In the genomic region with DNA sequence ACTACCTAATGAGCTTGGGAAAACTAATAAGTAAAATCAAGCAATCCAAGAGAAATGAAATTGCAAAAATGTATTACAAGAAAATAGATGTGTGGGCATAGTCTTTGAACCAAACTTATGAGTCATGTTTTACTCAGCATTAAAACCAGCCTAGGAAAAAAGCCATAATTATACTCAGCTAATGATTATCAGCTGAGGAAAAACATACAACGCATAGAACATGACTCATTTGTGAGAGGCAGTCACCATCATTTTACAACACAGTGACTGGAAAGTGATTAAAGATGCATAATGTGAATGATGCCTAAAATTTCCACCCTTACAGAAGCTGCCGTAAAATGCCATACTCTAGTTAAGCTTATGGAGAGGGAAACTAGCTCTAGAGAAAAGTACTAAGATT, we compare ENCODE assay signal across 15 cellular contexts.
DNase-seq lines count a peak whose midpoint lies in the region; ATAC-seq and TF ChIP-seq lines count a peak whose summit lies in the region.
"Had no signal": no experiment of that assay in that cellular context is flagged by ENCODE, and none has a peak within 500 bp of the region (broad histone marks: within the 10 kb centered on the region; RNA-seq: fewer than 3 reads in every experiment).

No MANE protein-coding gene starts in this region.

- BruUV-seq in Panc1 (replicated peaks; lab: Mats Ljungman, UMichigan) = no TSS peak

- H2AFZ ChIP-seq in fibroblast of lung (ENCODE audit: low read length) = no peak overlapping the region

- no peaks in the 10 kb centered on the region for H3K27me3 ChIP-seq in Panc1 (ENCODE audit: control insufficient read depth, insufficient read depth, low read length)
- H3K27me3 ChIP-seq in fibroblast of lung (ENCODE audit: control insufficient read depth, insufficient read depth, low read length) = no peaks in the 10 kb centered on the region
- H3K27me3 ChIP-seq: BLaER1, neutrophil, vagina had no signal

- CTCF ChIA-PET in Panc1 (lab: Charles Lee) = no interaction called here

- H3K4me3 Mint-ChIP-seq in natural killer cell treated with Interleukin-12 subunit alpha and Interleukin-12 subunit beta and Interleukin-15 and Interleukin-18, amount 100 ng/mL, for 72 hours = peak overlapping the region; percentile 67
- no peak overlapping the region for H3K4me3 Mint-ChIP-seq in natural killer cell

- H3K9me3 ChIP-seq in Panc1 (ENCODE audit: control insufficient read depth, insufficient read depth, low read depth, low read length) (no peaks in the 10 kb centered on the region), fibroblast of lung (ENCODE audit: control insufficient read depth, insufficient read depth, low read depth, low read length) (no peaks in the 10 kb centered on the region)
- H3K9me3 ChIP-seq: BLaER1, neutrophil, vagina had no signal

- peak overlapping the region; percentile 73 to 85 for H3K27ac Mint-ChIP-seq in natural killer cell treated with Interleukin-12 subunit alpha and Interleukin-12 subunit beta and Interleukin-15 and Interleukin-18, amount 100 ng/mL, for 72 hours
- no peak overlapping the region for H3K27ac Mint-ChIP-seq in natural killer cell

- H3K9me3 Mint-ChIP-seq in natural killer cell treated with Interleukin-12 subunit alpha and Interleukin-12 subunit beta and Interleukin-15 and Interleukin-18, amount 100 ng/mL, for 72 hours = peaks cover 3% of the 10 kb centered on the region
- peaks cover 0 to 2% of the 10 kb centered on the region in 2 donors for H3K9me3 Mint-ChIP-seq in natural killer cell

- no peak overlapping the region for H3K27ac ChIP-seq in Panc1 (ENCODE audit: low read length)
- no peak overlapping the region for H3K27ac ChIP-seq in fibroblast of lung (ENCODE audit: insufficient read depth, low read length)
- H3K27ac ChIP-seq: BLaER1, HL-60, neutrophil, vagina had no signal

- H3K4me1 ChIP-seq in Panc1 (ENCODE audit: control insufficient read depth, insufficient read depth, low read length) = no peaks in the 10 kb centered on the region
- no peaks in the 10 kb centered on the region for H3K4me1 ChIP-seq in fibroblast of lung (ENCODE audit: control insufficient read depth, extremely low read depth, insufficient read depth, low read length)
- H3K4me1 ChIP-seq: BLaER1, vagina had no signal

- H3K4me2 ChIP-seq in fibroblast of lung (ENCODE audit: extremely low read depth, insufficient read depth, low read length) = no peak overlapping the region
- H3K4me2 ChIP-seq: BLaER1 had no signal

- H3K4me3 ChIP-seq in Panc1 (ENCODE audit: low read depth in 2 of 2, low read length in 2 of 2) (no peak overlapping the region), fibroblast of lung (replicated peaks in 1 of 4; ENCODE audit: control extremely low read depth in 1 of 4, insufficient read depth in 1 of 4, low read depth in 3 of 4, low read length in 4 of 4) (no peak overlapping the region)
- H3K4me3 ChIP-seq: BLaER1, vagina had no signal

- H4K20me1 ChIP-seq in fibroblast of lung (ENCODE audit: control insufficient read depth, extremely low read depth, insufficient read depth, low read length) = no peaks in the 10 kb centered on the region
- H4K20me1 ChIP-seq: BLaER1 had no signal

- TF ChIP-seq CTCF in natural killer cell (IDR thresholded peaks at IDR 0.05) (no peak), Panc1 (IDR thresholded peaks at IDR 0.05) (no peak), fibroblast of lung (conservative IDR thresholded peaks at IDR 0.05 in 1 of 2, IDR thresholded peaks at IDR 0.05 in 1 of 2; ENCODE audit: low read depth in 1 of 2, low read length in 2 of 2) (no peak)

- POLR2A ChIA-PET in Panc1 (lab: Charles Lee) = no interaction called here

- no peak for DNase-seq in natural killer cell treated with Interleukin-12 subunit alpha and Interleukin-12 subunit beta and Interleukin-15 and Interleukin-18, amount 100 ng/mL, for 72 hours (ENCODE audit: low spot score)
- DNase-seq in natural killer cell = no peak
- DNase-seq in Panc1 (ENCODE audit: low read depth, low spot score) = peak; percentile 22
- DNase-seq in fibroblast of lung (ENCODE audit: low read depth in 2 of 2) = peak; percentile 41 to 65
- no peak for DNase-seq in activated gamma-delta T cell treated with Interleukin-2 at 50 U/mL for 16 hours
- DNase-seq in NCI-H2081 treated with DMSO at 0.1 percent for 48 hours (lab: John Stamatoyannopoulos, UW) = no peak
- DNase-seq in activated effector memory CD4-positive, alpha-beta T cell treated with Interleukin-2 at 50 U/mL for 16 hours = no peak
- no peak for DNase-seq in stimulated activated CD4-positive, alpha-beta T cell treated with anti-CD3 and anti-CD28 coated beads, Interleukin-4, amount 100 ng/mL, for 4 hours
- DNase-seq: amniotic stem cell; NCI-H1092; stimulated activated CD4-positive, alpha-beta T cell treated with anti-CD3 and anti-CD28 coated beads, Interleukin-15, amount 100 ng/mL, for 24 hours had no signal

- H3K36me3 Mint-ChIP-seq in natural killer cell treated with Interleukin-12 subunit alpha and Interleukin-12 subunit beta and Interleukin-15 and Interleukin-18, amount 100 ng/mL, for 72 hours = peaks cover 22% of the 10 kb centered on the region
- H3K36me3 Mint-ChIP-seq in natural killer cell = peaks cover 6% of the 10 kb centered on the region

- ATAC-seq in natural killer cell treated with Interleukin-12 subunit alpha and Interleukin-12 subunit beta and Interleukin-15 and Interleukin-18, amount 100 ng/mL, for 72 hours = peak; percentile 72 to 75
- ATAC-seq in natural killer cell = no peak
- no peak for ATAC-seq in Panc1

- H3K36me3 ChIP-seq in Panc1 (ENCODE audit: control insufficient read depth, insufficient read depth, low read length) (no peaks in the 10 kb centered on the region), fibroblast of lung (ENCODE audit: control insufficient read depth, insufficient read depth, low read length) (no peaks in the 10 kb centered on the region)
- H3K36me3 ChIP-seq: BLaER1, neutrophil, vagina had no signal

- in situ Hi-C loops in Panc1 (cut with HindIII; ENCODE audit: low pct_unique_long_range_greater_than_20kb, low sequenced_read_pairs) = no loop called here

- peaks cover 0 to 2% of the 10 kb centered on the region in 2 donors for H3K27me3 Mint-ChIP-seq in natural killer cell treated with Interleukin-12 subunit alpha and Interleukin-12 subunit beta and Interleukin-15 and Interleukin-18, amount 100 ng/mL, for 72 hours
- peaks cover 14 to 20% of the 10 kb centered on the region in 2 donors for H3K27me3 Mint-ChIP-seq in natural killer cell (ENCODE audit: low read depth in 2 of 2)

- no peak overlapping the region for H3K9ac ChIP-seq in fibroblast of lung (ENCODE audit: insufficient read depth, low read length)
- H3K9ac ChIP-seq: BLaER1 had no signal

- H3K79me2 ChIP-seq in fibroblast of lung (ENCODE audit: control insufficient read depth, insufficient read depth, low read length) = no peaks in the 10 kb centered on the region

- peaks cover 37 to 47% of the 10 kb centered on the region in 2 donors for H3K4me1 Mint-ChIP-seq in natural killer cell treated with Interleukin-12 subunit alpha and Interleukin-12 subunit beta and Interleukin-15 and Interleukin-18, amount 100 ng/mL, for 72 hours (ENCODE audit: low read depth in 2 of 2)
- no peaks in the 10 kb centered on the region for H3K4me1 Mint-ChIP-seq in natural killer cell

- intact Hi-C loops in natural killer cell (cut with micrococcal nuclease) = no loop called here
- intact Hi-C loops in Panc1 (cut with micrococcal nuclease; ENCODE audit: unreplicated experiment) = no loop called here

Comparison
In these comparisons a context has a peak if more than half of its experiments do, and no peak if none do; other contexts are left out.
1. ATAC-seq: peak in natural killer cell treated with Interleukin-12 subunit alpha and Interleukin-12 subunit beta and Interleukin-15 and Interleukin-18, amount 100 ng/mL, for 72 hours (2 of 2); none in natural killer cell (0 of 3) and Panc1 (single experiment).
2. H3K27ac Mint-ChIP-seq: peak in natural killer cell treated with Interleukin-12 subunit alpha and Interleukin-12 subunit beta and Interleukin-15 and Interleukin-18, amount 100 ng/mL, for 72 hours (2 of 2); none in natural killer cell (0 of 2).
3. DNase-seq: peak in Panc1 (single experiment) and fibroblast of lung (2 of 2); none in natural killer cell treated with Interleukin-12 subunit alpha and Interleukin-12 subunit beta and Interleukin-15 and Interleukin-18, amount 100 ng/mL, for 72 hours (single experiment), natural killer cell (single experiment), activated gamma-delta T cell treated with Interleukin-2 at 50 U/mL for 16 hours (single experiment), NCI-H2081 treated with DMSO at 0.1 percent for 48 hours (single experiment), activated effector memory CD4-positive, alpha-beta T cell treated with Interleukin-2 at 50 U/mL for 16 hours (single experiment) and stimulated activated CD4-positive, alpha-beta T cell treated with anti-CD3 and anti-CD28 coated beads, Interleukin-4, amount 100 ng/mL, for 4 hours (0 of 2).